In genomic region chr12:57614178-57614947, GRCh38 we compare ENCODE assay signal across 8 cellular contexts. TPM values are rescaled to one million over a fixed set of nuclear protein-coding genes. Genes with fewer than 3 reads are reported as not detected.
DNase-seq lines count a peak whose midpoint lies in the region; ATAC-seq and TF ChIP-seq lines count a peak whose summit lies in the region.

No MANE protein-coding gene starts in this region.

- no peak overlapping the region for H3K27ac Mint-ChIP-seq in natural killer cell treated with Interleukin-12 subunit alpha and Interleukin-12 subunit beta and Interleukin-15 and Interleukin-18, amount 100 ng/mL, for 72 hours

- no peaks in the 10 kb centered on the region for H3K9me3 Mint-ChIP-seq in natural killer cell treated with Interleukin-12 subunit alpha and Interleukin-12 subunit beta and Interleukin-15 and Interleukin-18, amount 100 ng/mL, for 72 hours

- H3K4me3 Mint-ChIP-seq in natural killer cell treated with Interleukin-12 subunit alpha and Interleukin-12 subunit beta and Interleukin-15 and Interleukin-18, amount 100 ng/mL, for 72 hours: no peak overlapping the region

- peaks cover 0 to 3% of the 10 kb centered on the region in 2 donors for H3K4me1 Mint-ChIP-seq in natural killer cell treated with Interleukin-12 subunit alpha and Interleukin-12 subunit beta and Interleukin-15 and Interleukin-18, amount 100 ng/mL, for 72 hours (ENCODE audit: low read depth in 2 of 2)

- peaks cover 49 to 75% (median 72%) of the 10 kb centered on the region in 4 donors for H3K4me1 ChIP-seq in esophagus muscularis mucosa

- H3K36me3 ChIP-seq in esophagus muscularis mucosa: peaks cover 9 to 47% (median 24%) of the 10 kb centered on the region in 4 donors

- peak; percentile 54 for ATAC-seq in GM19023 (IDR thresholded peaks at IDR 0.05; ENCODE audit: unreplicated experiment)
- ATAC-seq in HG03196 (IDR thresholded peaks at IDR 0.05; ENCODE audit: unreplicated experiment): peak; percentile 52
- ATAC-seq in natural killer cell treated with Interleukin-12 subunit alpha and Interleukin-12 subunit beta and Interleukin-15 and Interleukin-18, amount 100 ng/mL, for 72 hours: no peak

- H3K27ac ChIP-seq in esophagus muscularis mucosa (replicated peaks in 1 of 4): peak overlapping the region; percentile 95 to 99 (median 96)

- H3K4me3 ChIP-seq in esophagus muscularis mucosa: peak overlapping the region in 2 of 4 donors; percentile 9 to 28

- intact Hi-C loops in esophagus muscularis mucosa (cut with DNase I): no loop called here

- TF ChIP-seq EP300 in esophagus muscularis mucosa (IDR thresholded peaks at IDR 0.05): no peak

- H3K36me3 Mint-ChIP-seq in natural killer cell treated with Interleukin-12 subunit alpha and Interleukin-12 subunit beta and Interleukin-15 and Interleukin-18, amount 100 ng/mL, for 72 hours: no peaks in the 10 kb centered on the region

- no peak for TF ChIP-seq CTCF in esophagus muscularis mucosa (IDR thresholded peaks at IDR 0.05)

- H3K9me3 ChIP-seq in esophagus muscularis mucosa: no peaks in the 10 kb centered on the region

- peak; percentile 87 for DNase-seq in ELF-1 (ENCODE audit: low read depth, low spot score)
- no peak for DNase-seq in esophagus muscularis mucosa (ENCODE audit: extremely low spot score)
- DNase-seq in retina: no peak
- DNase-seq in NCI-H526 treated with DMSO at 0.1 percent for 48 hours (lab: John Stamatoyannopoulos, UW): no peak
- DNase-seq in medulla oblongata (ENCODE audit: extremely low spot score): no peak
- DNase-seq in natural killer cell treated with Interleukin-12 subunit alpha and Interleukin-12 subunit beta and Interleukin-15 and Interleukin-18, amount 100 ng/mL, for 72 hours (ENCODE audit: low spot score): no peak

- peaks cover 9 to 16% of the 10 kb centered on the region in 2 donors for H3K27me3 Mint-ChIP-seq in natural killer cell treated with Interleukin-12 subunit alpha and Interleukin-12 subunit beta and Interleukin-15 and Interleukin-18, amount 100 ng/mL, for 72 hours

- H3K27me3 ChIP-seq in esophagus muscularis mucosa: peaks cover 0 to 17% (median 0%) of the 10 kb centered on the region in 4 donors

- no peak for TF ChIP-seq POLR2A in esophagus muscularis mucosa (IDR thresholded peaks at IDR 0.05; ENCODE audit: low read depth)

- 50% methylated on average over 8 of the region's 14 CpGs for WGBS in esophagus muscularis mucosa

RNA-seq across cellular contexts. Expression of gene ARHGEF25, which starts 3.1 kb away (rescaled TPM):
- total RNA-seq in esophagus muscularis mucosa: 100 to 1,000 TPM in 3 of 4 donors, 10 to 100 TPM in 1; 77.7 to 133 (median 111) TPM
- total RNA-seq in natural killer cell treated with Interleukin-12 subunit alpha and Interleukin-12 subunit beta and Interleukin-15 and Interleukin-18, amount 100 ng/mL, for 72 hours: 1 to 10 TPM in 1 of 2 donors, under 1 TPM in 1; 0.52 to 4.0 TPM

RNA-seq across cellular contexts. Expression of gene DTX3, which starts 9.7 kb away (rescaled TPM):
- 10 to 100 TPM; 39.0 to 68.6 (median 46.8) TPM for total RNA-seq in esophagus muscularis mucosa
- total RNA-seq in natural killer cell treated with Interleukin-12 subunit alpha and Interleukin-12 subunit beta and Interleukin-15 and Interleukin-18, amount 100 ng/mL, for 72 hours: 10 to 100 TPM; 15.6 to 18.4 TPM

RNA-seq across cellular contexts. Expression of gene B4GALNT1, which starts 18.6 kb away (rescaled TPM):
- total RNA-seq in esophagus muscularis mucosa: 10 to 100 TPM in 2 of 4 donors, 1 to 10 TPM in 2; 2.8 to 10.9 (median 7.3) TPM
- total RNA-seq in natural killer cell treated with Interleukin-12 subunit alpha and Interleukin-12 subunit beta and Interleukin-15 and Interleukin-18, amount 100 ng/mL, for 72 hours: 1 to 10 TPM; 1.5 to 3.6 TPM

RNA-seq across cellular contexts. Expression of gene PIP4K2C, which starts 23.4 kb away (rescaled TPM):
- 10 to 100 TPM; 22.7 to 30.7 (median 29.0) TPM for total RNA-seq in esophagus muscularis mucosa
- total RNA-seq in natural killer cell treated with Interleukin-12 subunit alpha and Interleukin-12 subunit beta and Interleukin-15 and Interleukin-18, amount 100 ng/mL, for 72 hours: 10 to 100 TPM; 25.9 to 35.7 TPM

Comparison
In these comparisons a context has a peak if more than half of its experiments do, and no peak if none do; other contexts are left out.
1. ATAC-seq: peak in GM19023 (single experiment) and HG03196 (single experiment); none in natural killer cell treated with Interleukin-12 subunit alpha and Interleukin-12 subunit beta and Interleukin-15 and Interleukin-18, amount 100 ng/mL, for 72 hours (0 of 2).
2. RNA of gene ARHGEF25, which starts 3.1 kb away (total RNA-seq): 77.7 to 133 TPM in esophagus muscularis mucosa; 0.52 to 4.0 TPM in natural killer cell treated with Interleukin-12 subunit alpha and Interleukin-12 subunit beta and Interleukin-15 and Interleukin-18, amount 100 ng/mL, for 72 hours; every median in the first group is over 10 times any median in the second.